Comparison of ENCODE assay signal across 21 cellular contexts in the genomic region with DNA sequence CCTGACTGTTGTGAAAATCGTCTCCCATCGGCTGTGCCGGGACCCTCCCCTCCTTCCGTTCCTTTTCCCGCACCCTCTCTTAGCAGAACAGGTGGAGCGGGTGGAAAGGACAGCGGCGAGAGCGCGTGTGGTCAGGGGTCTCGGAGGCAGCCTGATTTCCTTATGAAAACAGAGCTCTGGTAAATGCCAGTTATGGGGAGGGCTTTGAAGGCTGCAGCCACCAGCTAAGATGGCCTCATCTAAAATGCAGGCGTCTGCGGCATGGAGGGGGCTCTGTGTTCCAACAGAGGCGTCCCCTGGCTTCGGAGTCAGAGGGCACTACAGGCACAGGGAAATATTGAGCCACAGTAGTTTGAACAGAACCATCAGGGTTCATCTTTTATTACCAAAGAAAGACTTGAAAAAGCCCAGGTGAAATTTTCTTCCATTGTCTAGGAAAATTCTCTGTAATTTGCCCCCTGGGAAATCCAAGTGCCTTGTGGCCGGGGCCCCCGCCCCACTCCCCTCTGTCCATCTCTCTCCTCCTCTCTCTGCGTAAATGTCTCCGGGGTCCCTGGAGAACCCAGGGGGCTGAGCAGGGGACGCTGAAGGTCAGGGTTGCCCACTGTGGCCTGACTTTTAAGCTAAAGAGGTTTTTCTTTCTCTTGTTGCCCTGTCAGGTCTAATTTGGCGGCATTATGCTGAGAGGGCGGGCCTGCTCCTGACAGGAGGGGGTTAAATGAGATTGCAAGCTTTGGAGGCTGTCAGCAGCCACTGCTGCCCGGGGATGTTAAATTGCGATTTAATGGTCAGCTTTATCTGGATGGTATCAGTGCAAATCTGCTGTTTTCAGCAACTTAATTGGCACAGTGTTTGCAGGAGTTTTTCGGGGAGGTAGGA.
DNase-seq lines count a peak whose midpoint lies in the region; ATAC-seq and TF ChIP-seq lines count a peak whose summit lies in the region.
"Had no signal": no experiment of that assay in that cellular context is flagged by ENCODE, and none has a peak within 500 bp of the region (broad histone marks: within the 10 kb centered on the region; RNA-seq: fewer than 3 reads in every experiment).

No MANE protein-coding gene starts in this region.

- ATAC-seq in HG02798 (IDR thresholded peaks at IDR 0.05; ENCODE audit: poor library complexity, unreplicated experiment): no peak
- ATAC-seq: activated CD8-positive, alpha-beta T cell treated with anti-CD3 and anti-CD28 coated beads, Interleukin-2, amount 10 ng/mL, durations not matched to agents 7 days and 5 days; foreskin keratinocyte; left lobe of liver had no signal

- H3K4me2 ChIP-seq in neural cell (ENCODE audit: low read length): peak overlapping the region; percentile 25

- no peak for TF ChIP-seq EP300 in neural cell (conservative IDR thresholded peaks at IDR 0.05; ENCODE audit: poor library complexity, severe bottlenecking)

- H3K27me3 ChIP-seq in neural cell (ENCODE audit: insufficient read depth, low read depth, low read length): no peaks in the 10 kb centered on the region
- H3K27me3 ChIP-seq: foreskin keratinocyte, upper lobe of left lung had no signal

- DNase-seq in GM13977 (ENCODE audit: low spot score) (peak; percentile 9), NCI-H2227 treated with DMSO at 0.1 percent for 48 hours (lab: John Stamatoyannopoulos, UW) (peak; percentile 85), NCI-H510A (lab: John Stamatoyannopoulos, UW) (no peak), mucosa of gallbladder (ENCODE audit: low spot score) (no peak), ecto neural progenitor cell (ENCODE audit: low spot score) (no peak)
- DNase-seq: activated CD8-positive, alpha-beta T cell treated with anti-CD3 and anti-CD28 coated beads, Interleukin-2, amount 10 ng/mL, durations not matched to agents 7 days and 5 days; activated gamma-delta T cell; activated T-cell treated with anti-CD3 and anti-CD28 coated beads for 4 hours; DMS53; effector CD8-positive, alpha-beta T cell; foreskin keratinocyte; HCEC 1CT; natural killer cell; NCI-H1930; upper lobe of left lung had no signal

- TF ChIP-seq CTCF in GM13977 (IDR thresholded peaks at IDR 0.05; ENCODE audit: extremely low read depth, insufficient read depth, missing control alignments) (no peak), brain (conservative IDR thresholded peaks at IDR 0.05) (no peak), neural cell (IDR thresholded peaks at IDR 0.05; ENCODE audit: poor library complexity, severe bottlenecking) (no peak)

- H3F3A ChIP-seq in neural cell (ENCODE audit: insufficient read depth, low read length, poor library complexity, severe bottlenecking): no peaks in the 10 kb centered on the region

- H3K9me3 Mint-ChIP-seq in brain: peaks cover 0 to 20% (median 0%) of the 10 kb centered on the region in 5 experiments

- peak overlapping the region; percentile 37 for H3K4me3 ChIP-seq in neural cell (ENCODE audit: low read length)
- H3K4me3 ChIP-seq: SK-N-MC, upper lobe of left lung had no signal

- H3K4me3 Mint-ChIP-seq in brain: peak overlapping the region; percentile 59 to 78 (median 75)
- H3K4me3 Mint-ChIP-seq: activated CD8-positive, alpha-beta T cell treated with anti-CD3 and anti-CD28 coated beads, Interleukin-2, amount 10 ng/mL, durations not matched to agents 7 days and 5 days; natural killer cell; T-helper 1 cell treated with Interleukin-12 subunit alpha and Interleukin-12 subunit beta and Interleukin-4 antibody, amounts not matched to agents 30 μg/mL and 1 μg/mL, for 36 hours had no signal

- no peaks in the 10 kb centered on the region for H4K20me1 ChIP-seq in neural cell (ENCODE audit: insufficient read depth)

- no peaks in the 10 kb centered on the region for H3K9me2 ChIP-seq in neural cell (ENCODE audit: insufficient read depth, low read length)

- H3K36me3 Mint-ChIP-seq in brain: no peaks in the 10 kb centered on the region
- H3K36me3 Mint-ChIP-seq: natural killer cell had no signal

- H3K9ac ChIP-seq in neural cell (ENCODE audit: low read length): peak overlapping the region; percentile 25

- peak overlapping the region; percentile 51 to 88 (median 59) for H3K27ac Mint-ChIP-seq in brain
- H3K27ac Mint-ChIP-seq: activated CD8-positive, alpha-beta T cell treated with anti-CD3 and anti-CD28 coated beads, Interleukin-2, amount 10 ng/mL, durations not matched to agents 7 days and 5 days; T-helper 1 cell treated with Interleukin-12 subunit alpha and Interleukin-12 subunit beta and Interleukin-4 antibody, amounts not matched to agents 30 μg/mL and 1 μg/mL, for 36 hours had no signal

- H3K9me3 ChIP-seq in neural cell (ENCODE audit: low read length): no peaks in the 10 kb centered on the region
- H3K9me3 ChIP-seq: upper lobe of left lung had no signal

- peak; percentile 37 for TF ChIP-seq RAD21 in neural cell (conservative IDR thresholded peaks at IDR 0.05)

- H3K27ac ChIP-seq in neural cell (ENCODE audit: low read length): peak overlapping the region; percentile 21
- H3K27ac ChIP-seq: foreskin keratinocyte, SK-N-MC, upper lobe of left lung had no signal

- no peaks in the 10 kb centered on the region for H3K36me3 ChIP-seq in neural cell (ENCODE audit: insufficient read depth, low read length)
- H3K36me3 ChIP-seq: upper lobe of left lung had no signal

- in situ Hi-C loops in GM13977 (cut with MboI; ENCODE audit: low pct_unique_long_range_greater_than_20kb, low sequenced_read_pairs, unreplicated experiment): no loop called here

- H3K79me2 ChIP-seq in neural cell (replicated peaks; ENCODE audit: insufficient read depth, low read length): no peaks in the 10 kb centered on the region

- H3K4me1 Mint-ChIP-seq in brain: peaks cover 84% of the 10 kb centered on the region

- H3K27me3 Mint-ChIP-seq in brain: peaks cover 10% of the 10 kb centered on the region

- H2AFZ ChIP-seq in neural cell (ENCODE audit: low read depth, low read length): no peak overlapping the region

TF ChIP-seq in neural cell, 6 proteins besides CTCF, POLR2A, EP300 and RAD21:
- no peak for TF ChIP-seq POLR2AphosphoS5 (IDR thresholded peaks at IDR 0.05)
- no peak for TF ChIP-seq EZH2 (IDR thresholded peaks at IDR 0.05; ENCODE audit: borderline replicate concordance, insufficient read depth, low read length, poor library complexity, severe bottlenecking)
- TF ChIP-seq, protein P1, sequence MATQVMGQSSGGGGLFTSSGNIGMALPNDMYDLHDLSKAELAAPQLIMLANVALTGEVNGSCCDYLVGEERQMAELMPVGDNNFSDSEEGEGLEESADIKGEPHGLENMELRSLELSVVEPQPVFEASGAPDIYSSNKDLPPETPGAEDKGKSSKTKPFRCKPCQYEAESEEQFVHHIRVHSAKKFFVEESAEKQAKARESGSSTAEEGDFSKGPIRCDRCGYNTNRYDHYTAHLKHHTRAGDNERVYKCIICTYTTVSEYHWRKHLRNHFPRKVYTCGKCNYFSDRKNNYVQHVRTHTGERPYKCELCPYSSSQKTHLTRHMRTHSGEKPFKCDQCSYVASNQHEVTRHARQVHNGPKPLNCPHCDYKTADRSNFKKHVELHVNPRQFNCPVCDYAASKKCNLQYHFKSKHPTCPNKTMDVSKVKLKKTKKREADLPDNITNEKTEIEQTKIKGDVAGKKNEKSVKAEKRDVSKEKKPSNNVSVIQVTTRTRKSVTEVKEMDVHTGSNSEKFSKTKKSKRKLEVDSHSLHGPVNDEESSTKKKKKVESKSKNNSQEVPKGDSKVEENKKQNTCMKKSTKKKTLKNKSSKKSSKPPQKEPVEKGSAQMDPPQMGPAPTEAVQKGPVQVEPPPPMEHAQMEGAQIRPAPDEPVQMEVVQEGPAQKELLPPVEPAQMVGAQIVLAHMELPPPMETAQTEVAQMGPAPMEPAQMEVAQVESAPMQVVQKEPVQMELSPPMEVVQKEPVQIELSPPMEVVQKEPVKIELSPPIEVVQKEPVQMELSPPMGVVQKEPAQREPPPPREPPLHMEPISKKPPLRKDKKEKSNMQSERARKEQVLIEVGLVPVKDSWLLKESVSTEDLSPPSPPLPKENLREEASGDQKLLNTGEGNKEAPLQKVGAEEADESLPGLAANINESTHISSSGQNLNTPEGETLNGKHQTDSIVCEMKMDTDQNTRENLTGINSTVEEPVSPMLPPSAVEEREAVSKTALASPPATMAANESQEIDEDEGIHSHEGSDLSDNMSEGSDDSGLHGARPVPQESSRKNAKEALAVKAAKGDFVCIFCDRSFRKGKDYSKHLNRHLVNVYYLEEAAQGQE (IDR thresholded peaks at IDR 0.05; ENCODE audit: borderline replicate concordance): no peak
- TF ChIP-seq TAF1 (IDR thresholded peaks at IDR 0.05; ENCODE audit: low read depth): no peak
- TF ChIP-seq MXI1 (conservative IDR thresholded peaks at IDR 0.05; ENCODE audit: poor library complexity, severe bottlenecking): no peak
- TF ChIP-seq SMC3 (conservative IDR thresholded peaks at IDR 0.05; ENCODE audit: poor library complexity): no peak

Comparison
In these comparisons a context has a peak if more than half of its experiments do, and no peak if none do; other contexts are left out.
1. DNase-seq: peak in GM13977 (single experiment) and NCI-H2227 treated with DMSO at 0.1 percent for 48 hours (single experiment); none in NCI-H510A (single experiment), mucosa of gallbladder (single experiment) and ecto neural progenitor cell (single experiment).